Comparison of ENCODE assay signal across 10 cellular contexts in genomic region chr1:212565571-212566305, GRCh38. TPM values are rescaled to one million over a fixed set of nuclear protein-coding genes. Genes with fewer than 3 reads are reported as not detected.
A peak's percentile ranks its signal among the peaks of the same experiment; 100 is the strongest.
DNase-seq lines count a peak whose midpoint lies in the region; TF ChIP-seq lines count a peak whose summit lies in the region.
"Had no signal": no experiment of that assay in that cellular context is flagged by ENCODE, and none has a peak within 500 bp of the region (broad histone marks: within the 10 kb centered on the region; RNA-seq: fewer than 3 reads in every experiment).

No MANE protein-coding gene starts in this region.

- peak overlapping the region; percentile 64 for H3K4me3 Mint-ChIP-seq in Calu3 (ENCODE audit: low read depth, unreplicated experiment)

- H3K27me3 ChIP-seq in MM.1S (replicated peaks; ENCODE audit: insufficient read depth, low read length) (peaks cover 61% of the 10 kb centered on the region), breast epithelium (no peaks in the 10 kb centered on the region), trophoblast cell (ENCODE audit: insufficient read depth, low read length) (no peaks in the 10 kb centered on the region), GM23248 (replicated peaks; ENCODE audit: insufficient read depth) (peaks cover 26% of the 10 kb centered on the region)

- H3K4ac ChIP-seq in trophoblast cell (ENCODE audit: low read depth, low read length): no peak overlapping the region

- no peaks in the 10 kb centered on the region for H3K9me3 ChIP-seq in MM.1S (replicated peaks; ENCODE audit: insufficient read depth, low read length)
- no peaks in the 10 kb centered on the region for H3K9me3 ChIP-seq in breast epithelium
- no peaks in the 10 kb centered on the region for H3K9me3 ChIP-seq in trophoblast cell (ENCODE audit: insufficient read depth, low read depth, low read length)
- no peaks in the 10 kb centered on the region for H3K9me3 ChIP-seq in GM23248 (ENCODE audit: low read depth)

- H3K9ac ChIP-seq in MM.1S (ENCODE audit: low read length): no peak overlapping the region
- H3K9ac ChIP-seq in trophoblast cell (ENCODE audit: low read length): no peak overlapping the region
- no peak overlapping the region for H3K9ac ChIP-seq in GM23248

- no peak overlapping the region for H4K8ac ChIP-seq in trophoblast cell (ENCODE audit: low read depth, low read length)

- no peaks in the 10 kb centered on the region for H3K36me3 ChIP-seq in MM.1S (replicated peaks; ENCODE audit: insufficient read depth, low read length)
- H3K36me3 ChIP-seq in breast epithelium: no peaks in the 10 kb centered on the region
- no peaks in the 10 kb centered on the region for H3K36me3 ChIP-seq in trophoblast cell (ENCODE audit: control insufficient read depth in 1 of 2, insufficient read depth in 2 of 2, low read length in 2 of 2)
- H3K36me3 ChIP-seq in GM23248 (ENCODE audit: low read depth): no peaks in the 10 kb centered on the region

- no peak overlapping the region for H2AFZ ChIP-seq in MM.1S (ENCODE audit: low read length)
- H2AFZ ChIP-seq in trophoblast cell (ENCODE audit: insufficient read depth, low read length, poor library complexity): no peak overlapping the region
- no peak overlapping the region for H2AFZ ChIP-seq in GM23248

- CTCF ChIA-PET in Calu3 (lab: Charles Lee): no interaction called here

- peak overlapping the region; percentile 30 for H2BK12ac ChIP-seq in trophoblast cell (ENCODE audit: low read length)

- no peaks in the 10 kb centered on the region for H3K27me3 Mint-ChIP-seq in Calu3 (ENCODE audit: unreplicated experiment)

- H3K18ac ChIP-seq in trophoblast cell (ENCODE audit: low read length): no peak overlapping the region

- H4K91ac ChIP-seq in trophoblast cell (ENCODE audit: low read depth, low read length): peak overlapping the region; percentile 27

- H4K20me1 ChIP-seq in MM.1S (ENCODE audit: insufficient read depth, low read length) (no peaks in the 10 kb centered on the region), GM23248 (ENCODE audit: insufficient read depth) (no peaks in the 10 kb centered on the region)

- TF ChIP-seq POLR2A in breast epithelium (IDR thresholded peaks at IDR 0.05): no peak

- H3K27ac ChIP-seq in MM.1S (ENCODE audit: low read length) (no peak overlapping the region), breast epithelium (peak overlapping the region; percentile 82 to 87), trophoblast cell (ENCODE audit: low read depth, low read length) (no peak overlapping the region), GM23248 (no peak overlapping the region)

- peaks cover 19% of the 10 kb centered on the region for H3F3A ChIP-seq in MM.1S (ENCODE audit: insufficient read depth, low read length)
- peaks cover 14% of the 10 kb centered on the region for H3F3A ChIP-seq in GM23248 (ENCODE audit: insufficient read depth)

- no peak for TF ChIP-seq CTCF in Calu3 (IDR thresholded peaks at IDR 0.05; ENCODE audit: unreplicated experiment)
- no peak for TF ChIP-seq CTCF in MM.1S (IDR thresholded peaks at IDR 0.05; ENCODE audit: low read length)
- TF ChIP-seq CTCF in breast epithelium (IDR thresholded peaks at IDR 0.05): no peak

- no peaks in the 10 kb centered on the region for H3K79me2 ChIP-seq in MM.1S (ENCODE audit: low read length)
- H3K79me2 ChIP-seq in trophoblast cell (ENCODE audit: control insufficient read depth, insufficient read depth, low read length, poor library complexity): no peaks in the 10 kb centered on the region
- H3K79me2 ChIP-seq in GM23248 (ENCODE audit: insufficient read depth): no peaks in the 10 kb centered on the region

- peaks cover 16% of the 10 kb centered on the region for H3K4me1 ChIP-seq in MM.1S (ENCODE audit: low read length)
- no peaks in the 10 kb centered on the region for H3K4me1 ChIP-seq in breast epithelium
- peaks cover 9% of the 10 kb centered on the region in 2 experiments for H3K4me1 ChIP-seq in trophoblast cell (ENCODE audit: control insufficient read depth in 1 of 2, insufficient read depth in 2 of 2, low read length in 2 of 2)
- peaks cover 14% of the 10 kb centered on the region for H3K4me1 ChIP-seq in GM23248 (ENCODE audit: insufficient read depth)

- peak overlapping the region; percentile 91; the same call in 1 of the 2 replicates for H3K4me2 ChIP-seq in MM.1S (ENCODE audit: low read depth, low read length)
- H3K4me2 ChIP-seq in trophoblast cell (ENCODE audit: low read length): peak overlapping the region; percentile 4
- no peak overlapping the region for H3K4me2 ChIP-seq in GM23248 (ENCODE audit: unreplicated experiment)

- no peak overlapping the region for H2BK120ac ChIP-seq in trophoblast cell (ENCODE audit: insufficient read depth, low read length, poor library complexity)

- in situ Hi-C loops in GM23248 (cut with MboI): no loop called here

- H3K9me2 ChIP-seq in MM.1S (replicated peaks; ENCODE audit: insufficient read depth, low read length) (no peaks in the 10 kb centered on the region), GM23248 (ENCODE audit: insufficient read depth) (no peaks in the 10 kb centered on the region)

- no CpG with 5 or more reads among the region's 6 CpGs for WGBS in trophoblast cell (ENCODE audit: extremely low coverage, insufficient coverage, insufficient read length)
- WGBS in GM23248 (ENCODE audit: low coverage in 1 of 2, low lambda C conversion rate in 2 of 2, missing lambda C conversion rate in 2 of 2), 2 experiments: 61 to 69% methylated on average over 6 of the region's 6 CpGs

- H2AK5ac ChIP-seq in trophoblast cell (ENCODE audit: low read length): peak overlapping the region; percentile 65

- DNase-seq in Calu3: no peak
- DNase-seq in MM.1S: no peak
- DNase-seq in breast epithelium (ENCODE audit: low spot score in 2 of 2): no peak
- no peak for DNase-seq in trophoblast cell
- no peak for DNase-seq in HK-2 (ENCODE audit: unreplicated experiment)
- DNase-seq in posterior cingulate gyrus: no peak
- no peak for DNase-seq in GM23248
- DNase-seq: activated CD4-positive, CD25-positive, alpha-beta regulatory T cell; effector CD8-positive, alpha-beta T cell; NCI-H2171 treated with DMSO at 0.1 percent for 48 hours had no signal

- H3K9me3 Mint-ChIP-seq in Calu3 (ENCODE audit: low read depth, unreplicated experiment): peaks cover 3% of the 10 kb centered on the region

- peak overlapping the region; percentile 29 for H3K27ac Mint-ChIP-seq in Calu3 (ENCODE audit: unreplicated experiment)

- BruUV-seq in Calu3 (replicated peaks; lab: Mats Ljungman, UMichigan): no TSS peak

- H3K14ac ChIP-seq in trophoblast cell (ENCODE audit: low read length): peak overlapping the region; percentile 46

- intact Hi-C loops in Calu3 (cut with micrococcal nuclease; ENCODE audit: unreplicated experiment): no loop called here
- intact Hi-C loops in breast epithelium (cut with DNase I; ENCODE audit: low total_unique reads): loop anchor here (5.0 kb wide), 1 partner anchor 42 kb away; the partner anchor contains the start of gene ATF3
- intact Hi-C loops in posterior cingulate gyrus (cut with DNase I): loop anchor here (5.0 kb wide), 1 partner anchor 42 kb away; the partner anchor contains the start of gene ATF3

- H4K12ac ChIP-seq in trophoblast cell (ENCODE audit: low read depth, low read length): no peak overlapping the region

- H3K79me1 ChIP-seq in trophoblast cell (ENCODE audit: low read length): peaks cover 9% of the 10 kb centered on the region

- H3K36me3 Mint-ChIP-seq in Calu3 (ENCODE audit: insufficient read depth, unreplicated experiment): peaks cover 10% of the 10 kb centered on the region

- no peak overlapping the region for H3K23ac ChIP-seq in trophoblast cell (ENCODE audit: low read length)

- peaks cover 27% of the 10 kb centered on the region for H3K4me1 Mint-ChIP-seq in Calu3 (ENCODE audit: low read depth, unreplicated experiment)

- H2BK5ac ChIP-seq in trophoblast cell (ENCODE audit: low read depth, low read length, poor library complexity): no peak overlapping the region

- H3K4me3 ChIP-seq in MM.1S (ENCODE audit: low read length) (no peak overlapping the region), breast epithelium (no peak overlapping the region), trophoblast cell (ENCODE audit: low read depth, low read length) (peak overlapping the region; percentile 25), GM23248 (no peak overlapping the region)

RNA-seq across cellular contexts. Expression of gene ATF3, which starts 42.8 kb away (rescaled TPM):
- total RNA-seq in Calu3 (2022): 11.1 and 13.0 TPM in 2 replicates
- 10 to 100 TPM in 2 of 3 donors, 1 to 10 TPM in 1; 6.7 to 90.9 (median 26.9) TPM for total RNA-seq in breast epithelium
- polyA plus RNA-seq in trophoblast cell (2013): 120 and 125 TPM in 2 replicates
- total RNA-seq in GM23248 (2014; rRNA removed; shearing (Covaris generic)): 0.86 and 4.9 TPM in 2 replicates
- polyA plus RNA-seq in GM23248 (2016; fragmentation: Nextera tagmentation; extraction: Ambion mirVana): 1.5 and 1.7 TPM in 2 replicates

Comparison
In these comparisons a context has a peak if more than half of its experiments do, and no peak if none do; other contexts are left out.
1. H3K27ac ChIP-seq: peak in breast epithelium (2 of 2); none in MM.1S (single experiment), trophoblast cell (single experiment) and GM23248 (single experiment).